Comparison of ENCODE assay signal across 10 cellular contexts in the genomic region with DNA sequence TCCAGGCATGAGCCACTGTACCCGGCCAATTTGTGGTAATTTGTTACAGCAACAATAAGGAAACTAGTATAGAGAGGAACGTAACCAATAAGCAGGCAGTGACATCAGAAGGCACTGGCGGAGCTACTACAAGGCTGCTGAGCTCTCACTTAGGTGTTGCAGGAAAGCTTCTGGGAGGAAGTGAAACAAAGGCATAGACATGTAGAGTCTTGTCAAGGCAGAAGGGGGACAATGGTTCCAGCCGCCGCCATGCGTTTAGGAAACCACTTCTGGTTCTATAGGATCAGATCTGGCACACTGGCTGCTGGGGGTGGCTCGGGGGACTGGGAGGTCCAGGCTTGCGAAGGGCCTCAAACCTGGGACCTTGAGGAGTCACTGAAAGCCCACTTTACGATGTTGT. TPM values are rescaled to one million over a fixed set of nuclear protein-coding genes. Genes with fewer than 3 reads are reported as not detected.
DNase-seq lines count a peak whose midpoint lies in the region; ATAC-seq, FAIRE-seq and TF ChIP-seq lines count a peak whose summit lies in the region.
"Had no signal": no experiment of that assay in that cellular context is flagged by ENCODE, and none has a peak within 500 bp of the region (broad histone marks: within the 10 kb centered on the region; RNA-seq: fewer than 3 reads in every experiment).

No MANE protein-coding gene starts in this region.

- H3K23ac ChIP-seq in neuronal stem cell (ENCODE audit: low read depth, low read length, poor library complexity): no peak overlapping the region

- H3K27ac ChIP-seq in neuronal stem cell (replicated peaks; ENCODE audit: low read length) (no peak overlapping the region), hepatocyte (no peak overlapping the region)

- no peak overlapping the region for H2BK12ac ChIP-seq in neuronal stem cell (ENCODE audit: low read length)

- no peak for TF ChIP-seq CTCF in hepatocyte (IDR thresholded peaks at IDR 0.05; ENCODE audit: poor library complexity)

- peak overlapping the region; percentile 65 for H3K18ac ChIP-seq in neuronal stem cell (ENCODE audit: low read length)

- H3K36me3 ChIP-seq in neuronal stem cell (replicated peaks in 1 of 2; ENCODE audit: control insufficient read depth in 2 of 2, insufficient read depth in 2 of 2, low read length in 2 of 2): no peaks in the 10 kb centered on the region
- no peaks in the 10 kb centered on the region for H3K36me3 ChIP-seq in hepatocyte (replicated peaks; ENCODE audit: insufficient read depth, low read depth)

- no peak overlapping the region for H3K14ac ChIP-seq in neuronal stem cell (ENCODE audit: low read length)

- peak; percentile 96 for ATAC-seq in HG02852 (IDR thresholded peaks at IDR 0.05; ENCODE audit: unreplicated experiment)

- H3K27me3 ChIP-seq in neuronal stem cell (ENCODE audit: control insufficient read depth in 3 of 3, insufficient read depth in 3 of 3, low read depth in 1 of 3, low read length in 3 of 3): no peaks in the 10 kb centered on the region
- H3K27me3 ChIP-seq in hepatocyte: no peaks in the 10 kb centered on the region

- no peaks in the 10 kb centered on the region for H4K20me1 ChIP-seq in hepatocyte (ENCODE audit: insufficient read depth, poor library complexity, severe bottlenecking)

- no peak overlapping the region for H3K9ac ChIP-seq in neuronal stem cell (ENCODE audit: low read depth, low read length, poor library complexity)

- no peak overlapping the region for H2BK5ac ChIP-seq in neuronal stem cell (ENCODE audit: low read length)

- H3K4me2 ChIP-seq in neuronal stem cell (ENCODE audit: insufficient read depth, low read length, poor library complexity, severe bottlenecking): no peak overlapping the region
- no peak overlapping the region for H3K4me2 ChIP-seq in hepatocyte

- H3K9me3 ChIP-seq in neuronal stem cell (replicated peaks in 1 of 2; ENCODE audit: control insufficient read depth in 2 of 2, insufficient read depth in 1 of 2, low read depth in 1 of 2, low read length in 2 of 2) (peaks cover 0 to 3% of the 10 kb centered on the region in 2 donors), hepatocyte (ENCODE audit: low read depth) (no peaks in the 10 kb centered on the region)

- no peaks in the 10 kb centered on the region for H3K9me2 ChIP-seq in hepatocyte (replicated peaks; ENCODE audit: insufficient read depth)

- no peak overlapping the region for H4K91ac ChIP-seq in neuronal stem cell (ENCODE audit: low read depth, low read length, poor library complexity)

- FAIRE-seq in GM19239 (lab: Jason Lieb, UNC): peak; percentile 88

- WGBS in neuronal stem cell (ENCODE audit: extremely low coverage in 2 of 2, insufficient read length in 2 of 2, insufficient replicate concordance in 1 of 2), 2 donors: no CpG with 5 or more reads among the region's 9 CpGs
- 92% methylated on average over 9 of the region's 9 CpGs for WGBS in hepatocyte (ENCODE audit: low lambda C conversion rate, missing lambda C conversion rate)

- no peak overlapping the region for H2BK120ac ChIP-seq in neuronal stem cell (ENCODE audit: low read depth, low read length)

- DNase-seq in GM19239 (ENCODE audit: insufficient read length, low spot score) (peak; percentile 72), NAMALWA (ENCODE audit: low spot score) (peak; percentile 39), neuronal stem cell (ENCODE audit: low spot score) (no peak), AML-193 (lab: John Stamatoyannopoulos, UW) (no peak), hepatocyte (ENCODE audit: low spot score) (no peak), foreskin melanocyte (no peak)
- DNase-seq: activated CD8-positive, alpha-beta memory T cell treated with anti-CD3 and anti-CD28 coated beads, Interleukin-2, amount 50 U/mL, for 48 hours; endodermal cell had no signal

- no peak overlapping the region for H4K8ac ChIP-seq in neuronal stem cell (ENCODE audit: low read depth, low read length)

- H2AK5ac ChIP-seq in neuronal stem cell (ENCODE audit: low read depth, low read length): no peak overlapping the region

- no peak overlapping the region for H3K4ac ChIP-seq in neuronal stem cell (ENCODE audit: low read length)

- H3K79me2 ChIP-seq in hepatocyte: no peaks in the 10 kb centered on the region

- H2AFZ ChIP-seq in neuronal stem cell (ENCODE audit: low read length): peak overlapping the region; percentile 51
- no peak overlapping the region for H2AFZ ChIP-seq in hepatocyte

- H3K4me1 ChIP-seq in neuronal stem cell (ENCODE audit: control insufficient read depth in 2 of 2, insufficient read depth in 1 of 2, low read depth in 1 of 2, low read length in 2 of 2) (peaks cover 6 to 8% of the 10 kb centered on the region in 2 donors), hepatocyte (ENCODE audit: insufficient read depth) (no peaks in the 10 kb centered on the region)

- H2BK15ac ChIP-seq in neuronal stem cell (ENCODE audit: low read length): no peak overlapping the region

- H3K4me3 ChIP-seq in neuronal stem cell (ENCODE audit: low read length in 2 of 2): no peak overlapping the region
- H3K4me3 ChIP-seq in hepatocyte: no peak overlapping the region

- H3K79me1 ChIP-seq in neuronal stem cell (ENCODE audit: low read depth, low read length): no peaks in the 10 kb centered on the region

RNA-seq across cellular contexts. Expression of gene CPSF4L, which starts 9.4 kb away (rescaled TPM):
- polyA plus RNA-seq in neuronal stem cell (2013, experiment 1 of 2): not detected
- polyA plus RNA-seq in neuronal stem cell (2013, experiment 2 of 2): not detected
- total RNA-seq in hepatocyte: not detected in 2 replicates
- 0.34 TPM in 1 of 2 replicates, not detected in the other for polyA plus RNA-seq in hepatocyte
- total RNA-seq: liver had no signal
- polyA plus RNA-seq: liver had no signal

RNA-seq across cellular contexts. Expression of gene CDC42EP4, which starts 40.7 kb away (rescaled TPM):
- 23.5 TPM for polyA plus RNA-seq in neuronal stem cell (2013, experiment 1 of 2)
- polyA plus RNA-seq in neuronal stem cell (2013, experiment 2 of 2): 23.9 TPM
- total RNA-seq in hepatocyte: 61.2 and 62.4 TPM in 2 replicates
- 74.5 and 82.7 TPM in 2 replicates for polyA plus RNA-seq in hepatocyte

Comparison
In these comparisons a context has a peak if more than half of its experiments do, and no peak if none do; other contexts are left out.
1. DNase-seq: peak in GM19239 (single experiment) and NAMALWA (single experiment); none in neuronal stem cell (single experiment), AML-193 (0 of 2), hepatocyte (single experiment) and foreskin melanocyte (single experiment).